2 cellular contexts compared by ENCODE assay signal in genomic region chr1:36855699-36856098, GRCh38.
TF ChIP-seq lines count a peak whose summit lies in the region.

No MANE protein-coding gene starts in this region.

TF ChIP-seq in IMR-90, 13 proteins besides CTCF, POLR2A, EP300 and RAD21 (continued from another document):
- TF ChIP-seq USF2 (IDR thresholded peaks at IDR 0.05; ENCODE audit: low read depth, low read length) (no peak), RCOR1 (IDR thresholded peaks at IDR 0.05; ENCODE audit: insufficient replicate concordance, low read length) (no peak)
TF ChIP-seq in IMR-90: peak in this region for 0.

TF ChIP-seq in WTC11, 78 proteins besides CTCF, POLR2A, EP300 and RAD21 (continued from another document):
- TF ChIP-seq E2F1 (CRISPR knock-in tag; IDR thresholded peaks at IDR 0.05) (no peak), RORB (CRISPR knock-in tag; IDR thresholded peaks at IDR 0.05) (no peak), ZBTB43 (CRISPR knock-in tag; IDR thresholded peaks at IDR 0.05) (no peak), TP53 (CRISPR knock-in tag; IDR thresholded peaks at IDR 0.05) (no peak), PREB (CRISPR knock-in tag; IDR thresholded peaks at IDR 0.05; ENCODE audit: borderline replicate concordance) (no peak)
TF ChIP-seq in WTC11: peak in this region for 0.
